In the genomic region with DNA sequence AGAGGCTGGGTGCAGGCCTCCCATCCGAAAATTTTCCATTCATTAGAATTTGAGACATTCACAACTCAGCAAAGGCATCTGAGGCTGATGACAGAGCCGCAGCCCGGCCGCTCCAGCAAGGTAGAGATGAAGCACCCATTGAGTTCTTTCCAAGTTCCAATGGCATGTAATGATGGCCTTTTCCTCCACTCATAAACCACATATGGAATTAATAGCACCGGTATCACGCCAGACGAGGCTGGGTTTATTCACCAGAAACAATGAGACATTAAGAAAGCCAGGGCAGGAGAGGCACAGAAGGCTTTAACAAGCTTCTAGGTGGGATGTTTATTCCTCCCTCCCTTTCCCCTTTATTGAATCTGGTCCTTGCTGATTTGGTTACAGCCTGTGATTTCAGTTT, we compare ENCODE assay signal across 21 cellular contexts.
"Had no signal": no experiment of that assay in that cellular context is flagged by ENCODE, and none has a peak within 500 bp of the region (broad histone marks: within the 10 kb centered on the region; RNA-seq: fewer than 3 reads in every experiment).

No MANE protein-coding gene starts in this region.

- DNase-seq: activated CD4-positive, alpha-beta T cell treated with anti-CD3 and anti-CD28 coated beads for 48 hours; activated CD4-positive, CD25-positive, alpha-beta regulatory T cell; activated gamma-delta T cell; activated T-cell treated with anti-CD3 and anti-CD28 coated beads, Interleukin-2, amount 50 U/mL, for 72 hours; adrenal gland; effector memory CD8-positive, alpha-beta T cell; foreskin keratinocyte; glutamatergic neuron; hypothalamus; islet precursor cell; lower lobe of right lung; stimulated activated CD4-positive, alpha-beta T cell treated with anti-CD3 and anti-CD28 coated beads, Interleukin-12 subunit alpha, Interleukin-12 subunit beta, amount 100 ng/mL, for 4 hours; stimulated activated CD4-positive, alpha-beta T cell treated with anti-CD3 and anti-CD28 coated beads, Interleukin-1b, Interleukin-23, amount 100 ng/mL, for 48 hours; stimulated activated naive CD4-positive, alpha-beta T cell treated with Interleukin-2 at 50 U/mL for 16 hours; T-cell; T-helper 9 cell; thyroid gland had no signal

- H3K27me3 ChIP-seq: right atrium auricular region, thyroid gland had no signal

- H3K4me3 Mint-ChIP-seq: activated naive CD4-positive, alpha-beta T cell treated with anti-CD3 and anti-CD28 coated beads, Interleukin-2, amount 50 U/mL, for 24 hours; activated T-cell treated with anti-CD3 and anti-CD28 coated beads, Interleukin-2, amount 50 U/mL, for 72 hours; effector memory CD8-positive, alpha-beta T cell; natural killer cell treated with Interleukin-12 subunit alpha and Interleukin-12 subunit beta and Interleukin-15 and Interleukin-18, amount 100 ng/mL, for 72 hours; T-cell had no signal

- H3K36me3 Mint-ChIP-seq: activated naive CD4-positive, alpha-beta T cell treated with anti-CD3 and anti-CD28 coated beads, Interleukin-2, amount 50 U/mL, for 24 hours; natural killer cell treated with Interleukin-12 subunit alpha and Interleukin-12 subunit beta and Interleukin-15 and Interleukin-18, amount 100 ng/mL, for 72 hours; T-cell had no signal

- ATAC-seq: activated T-cell treated with anti-CD3 and anti-CD28 coated beads, Interleukin-2, amount 50 U/mL, for 72 hours; effector memory CD8-positive, alpha-beta T cell; foreskin keratinocyte; lower lobe of right lung; T-cell had no signal

- H3K27ac ChIP-seq: adrenal gland, foreskin keratinocyte, lower lobe of right lung, right atrium auricular region, thyroid gland had no signal

- H3K4me1 Mint-ChIP-seq: activated naive CD4-positive, alpha-beta T cell treated with anti-CD3 and anti-CD28 coated beads, Interleukin-2, amount 50 U/mL, for 24 hours; T-cell had no signal

- H3K4me1 ChIP-seq: adrenal gland, foreskin keratinocyte, lower lobe of right lung, thyroid gland had no signal

- H3K36me3 ChIP-seq: adrenal gland, lower lobe of right lung, right atrium auricular region, thyroid gland had no signal

- H3K27ac Mint-ChIP-seq: activated naive CD4-positive, alpha-beta T cell treated with anti-CD3 and anti-CD28 coated beads, Interleukin-2, amount 50 U/mL, for 24 hours; activated T-cell treated with anti-CD3 and anti-CD28 coated beads, Interleukin-2, amount 50 U/mL, for 72 hours; effector memory CD8-positive, alpha-beta T cell; natural killer cell treated with Interleukin-12 subunit alpha and Interleukin-12 subunit beta and Interleukin-15 and Interleukin-18, amount 100 ng/mL, for 72 hours; progenitor cell of endocrine pancreas; T-cell had no signal

- H3K4me3 ChIP-seq: adrenal gland, lower lobe of right lung, right atrium auricular region, thyroid gland had no signal

- H3K9me3 ChIP-seq: adrenal gland, lower lobe of right lung, right atrium auricular region, thyroid gland had no signal
